Comparison of ENCODE assay signal across 29 cellular contexts in the genomic region with DNA sequence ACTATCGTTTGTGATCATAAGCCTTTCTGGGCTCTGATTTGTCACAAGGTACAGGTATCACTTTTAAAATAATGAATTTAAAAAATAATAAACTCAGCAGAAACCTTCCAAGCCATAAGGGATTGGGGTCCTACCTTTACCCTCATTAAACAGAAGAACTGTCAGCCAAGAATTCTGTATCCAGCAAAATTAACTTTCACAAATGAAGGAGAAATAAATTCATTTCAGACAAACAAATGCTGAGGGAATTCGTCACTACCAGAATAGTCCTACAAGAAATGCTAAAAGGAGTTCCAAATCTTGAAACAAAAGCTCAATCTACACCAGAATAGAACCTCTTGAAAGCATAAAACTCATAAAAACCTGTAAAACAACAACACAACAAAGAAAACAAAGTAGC. TPM values are rescaled to one million over a fixed set of nuclear protein-coding genes. Genes with fewer than 3 reads are reported as not detected.
"Had no signal": no experiment of that assay in that cellular context is flagged by ENCODE, and none has a peak within 500 bp of the region (broad histone marks: within the 10 kb centered on the region; RNA-seq: fewer than 3 reads in every experiment).

No MANE protein-coding gene starts in this region.

- ATAC-seq: effector memory CD8-positive, alpha-beta T cell; esophagus mucosa; foreskin keratinocyte; gastrocnemius medialis; gastroesophageal sphincter; heart left ventricle; heart right ventricle had no signal

- H3K4me1 ChIP-seq: colonic mucosa, esophagus muscularis mucosa, esophagus squamous epithelium, foreskin keratinocyte, gastrocnemius medialis, gastroesophageal sphincter, heart left ventricle, heart right ventricle had no signal

- H3K27ac ChIP-seq: colonic mucosa, coronary artery, dorsolateral prefrontal cortex, epithelial cell of prostate, esophagus muscularis mucosa, esophagus squamous epithelium, foreskin keratinocyte, gastrocnemius medialis, gastroesophageal sphincter, heart left ventricle, heart right ventricle had no signal

- H3K36me3 ChIP-seq: colonic mucosa, esophagus muscularis mucosa, esophagus squamous epithelium, gastrocnemius medialis, gastroesophageal sphincter, heart left ventricle, heart right ventricle had no signal

- H3K4me3 ChIP-seq: colonic mucosa, coronary artery, dorsolateral prefrontal cortex, esophagus muscularis mucosa, esophagus squamous epithelium, gastrocnemius medialis, gastroesophageal sphincter, heart left ventricle, heart right ventricle had no signal

- H3K9me3 ChIP-seq: colonic mucosa, gastrocnemius medialis had no signal

- FAIRE-seq: colon, endometrium, endothelial cell of umbilical vein, frontal cortex had no signal

- H3K27me3 ChIP-seq: colonic mucosa, dorsolateral prefrontal cortex, esophagus muscularis mucosa, esophagus squamous epithelium, foreskin keratinocyte, gastrocnemius medialis, gastroesophageal sphincter, heart left ventricle, heart right ventricle had no signal

- DNase-seq: colonic mucosa; cortex of kidney; dermis blood vessel endothelial cell; dorsolateral prefrontal cortex; effector CD4-positive, alpha-beta T cell; effector CD8-positive, alpha-beta T cell; effector memory CD4-positive, alpha-beta T cell; effector memory CD8-positive, alpha-beta T cell; endodermal cell; erythroblast; esophagus squamous epithelium; foreskin fibroblast; foreskin keratinocyte; foreskin melanocyte; gastrocnemius medialis; glutamatergic neuron; head of caudate nucleus; heart left ventricle; heart right ventricle had no signal

RNA-seq across cellular contexts. Expression of a gene that starts 25.7 kb away (rescaled TPM):
- total RNA-seq: fibroblast of villous mesenchyme had no signal
- polyA plus RNA-seq: endothelial cell of umbilical vein had no signal
